In genomic region chr10:69317175-69318086, GRCh38 we compare ENCODE assay signal across 7 cellular contexts. TPM values are rescaled to one million over a fixed set of nuclear protein-coding genes. Genes with fewer than 3 reads are reported as not detected.
DNase-seq lines count a peak whose midpoint lies in the region; ATAC-seq and TF ChIP-seq lines count a peak whose summit lies in the region.

No MANE protein-coding gene starts in this region.

- no peak overlapping the region for H2BK15ac ChIP-seq in neuronal stem cell (ENCODE audit: low read length)

- H3K4me1 ChIP-seq in HEK293 (ENCODE audit: control insufficient read depth, insufficient read depth, low read length): 0 out of 2 replicates have a peak, but pooled peaks cover 3% of the 10 kb centered on the region
- peaks cover 39% of the 10 kb centered on the region for H3K4me1 ChIP-seq in PC-3 (ENCODE audit: insufficient read depth, low read length)
- H3K4me1 ChIP-seq in neuronal stem cell (ENCODE audit: control insufficient read depth in 2 of 2, insufficient read depth in 1 of 2, low read depth in 1 of 2, low read length in 2 of 2): peaks cover 7% of the 10 kb centered on the region in 2 donors

- H4K91ac ChIP-seq in neuronal stem cell (ENCODE audit: low read depth, low read length, poor library complexity): no peak overlapping the region

- no peak overlapping the region for H2BK120ac ChIP-seq in neuronal stem cell (ENCODE audit: low read depth, low read length)

- peak; percentile 39 for TF ChIP-seq POLR2A in GM18505 (IDR thresholded peaks at IDR 0.05; ENCODE audit: borderline replicate concordance, extremely low read depth, insufficient read depth, insufficient read length)

- H3K79me1 ChIP-seq in neuronal stem cell (ENCODE audit: low read depth, low read length): peaks cover 4% of the 10 kb centered on the region

- no peak overlapping the region for H3K4ac ChIP-seq in neuronal stem cell (ENCODE audit: low read length)

- H3K4me2 ChIP-seq in PC-3 (ENCODE audit: low read length) (peak overlapping the region; percentile 87), neuronal stem cell (ENCODE audit: insufficient read depth, low read length, poor library complexity, severe bottlenecking) (peak overlapping the region; percentile 95)

- H3K27ac ChIP-seq in HEK293 (ENCODE audit: extremely low read depth, low read depth, low read length) (peak overlapping the region; percentile 61; the same call in 1 of the 2 replicates), PC-3 (ENCODE audit: low read length) (peak overlapping the region; percentile 21), neuronal stem cell (replicated peaks; ENCODE audit: low read length) (no peak overlapping the region)

- H2AK5ac ChIP-seq in neuronal stem cell (ENCODE audit: low read depth, low read length): no peak overlapping the region

- peak overlapping the region; percentile 98 to 99 for H3K4me3 Mint-ChIP-seq in effector memory CD8-positive, alpha-beta T cell

- peaks cover 38% of the 10 kb centered on the region for H3K79me2 ChIP-seq in PC-3 (ENCODE audit: low read length)

- H3K9me2 ChIP-seq in PC-3 (replicated peaks; ENCODE audit: low read length): no peaks in the 10 kb centered on the region

- peak; percentile 82 for DNase-seq in PC-3
- DNase-seq in effector memory CD8-positive, alpha-beta T cell: no peak
- DNase-seq in neuronal stem cell (ENCODE audit: low spot score): no peak
- DNase-seq in A172 (ENCODE audit: low spot score): no peak
- DNase-seq in HPDE6-E6E7 (ENCODE audit: extremely low spot score): no peak

- H3K36me3 ChIP-seq in HEK293 (ENCODE audit: control insufficient read depth in 2 of 2, insufficient read depth in 1 of 2, low read length in 2 of 2): no peaks in the 10 kb centered on the region
- no peaks in the 10 kb centered on the region for H3K36me3 ChIP-seq in PC-3 (ENCODE audit: low read depth, low read length)
- no peaks in the 10 kb centered on the region for H3K36me3 ChIP-seq in neuronal stem cell (replicated peaks in 1 of 2; ENCODE audit: control insufficient read depth in 2 of 2, insufficient read depth in 2 of 2, low read length in 2 of 2)

- H3K9ac ChIP-seq in PC-3 (ENCODE audit: low read length) (peak overlapping the region; percentile 77), neuronal stem cell (ENCODE audit: low read depth, low read length, poor library complexity) (no peak overlapping the region)

- no peak overlapping the region for H2BK12ac ChIP-seq in neuronal stem cell (ENCODE audit: low read length)

- peak overlapping the region; percentile 98 for H4K8ac ChIP-seq in neuronal stem cell (ENCODE audit: low read depth, low read length)

- peaks cover 6% of the 10 kb centered on the region for H3K36me3 Mint-ChIP-seq in effector memory CD8-positive, alpha-beta T cell (ENCODE audit: insufficient read depth)

- peak overlapping the region; percentile 92 for H3K18ac ChIP-seq in neuronal stem cell (ENCODE audit: low read length)

- no peak for TF ChIP-seq CTCF in HEK293 (tag by site-specific recombination; IDR thresholded peaks at IDR 0.05)
- no peak for TF ChIP-seq CTCF in PC-3 (conservative IDR thresholded peaks at IDR 0.05; ENCODE audit: low read depth, low read length)

- peak overlapping the region; percentile 98 for H2AFZ ChIP-seq in PC-3 (ENCODE audit: low read length)
- H2AFZ ChIP-seq in neuronal stem cell (ENCODE audit: low read length): peak overlapping the region; percentile 99

- ATAC-seq in GM18505 (IDR thresholded peaks at IDR 0.05; ENCODE audit: unreplicated experiment) (no peak), PC-3 (no peak)
- ATAC-seq in effector memory CD8-positive, alpha-beta T cell (replicated peaks): no peak

- H3K4me1 Mint-ChIP-seq in effector memory CD8-positive, alpha-beta T cell (ENCODE audit: low read depth in 2 of 2): peaks cover 27 to 32% of the 10 kb centered on the region in 2 donors

- WGBS in neuronal stem cell (ENCODE audit: extremely low coverage in 2 of 2, insufficient read length in 2 of 2, insufficient replicate concordance in 1 of 2), 2 donors: no CpG with 5 or more reads among the region's 10 CpGs

- intact Hi-C loops in PC-3 (cut with micrococcal nuclease): loop anchor here (2.0 to 5.0 kb wide), 4 partner anchors 31 to 195 kb away; partner anchors contain the start of gene VPS26A

- no peaks in the 10 kb centered on the region for H3K27me3 ChIP-seq in PC-3 (ENCODE audit: low read length)
- peaks cover 0 to 37% (median 3%) of the 10 kb centered on the region in 3 experiments for H3K27me3 ChIP-seq in neuronal stem cell (ENCODE audit: control insufficient read depth in 3 of 3, insufficient read depth in 3 of 3, low read depth in 1 of 3, low read length in 3 of 3)

- TSS peak; percentile 52 for BruUV-seq in PC-3 (replicated peaks; lab: Mats Ljungman, UMichigan)

- no peaks in the 10 kb centered on the region for H3K9me3 Mint-ChIP-seq in effector memory CD8-positive, alpha-beta T cell

- H3K27me3 Mint-ChIP-seq in effector memory CD8-positive, alpha-beta T cell: no peaks in the 10 kb centered on the region

- no peak overlapping the region for H3K14ac ChIP-seq in neuronal stem cell (ENCODE audit: low read length)

- H3K27ac Mint-ChIP-seq in effector memory CD8-positive, alpha-beta T cell: peak overlapping the region; percentile 89 to 95

- no peak overlapping the region for H2BK5ac ChIP-seq in neuronal stem cell (ENCODE audit: low read length)

- POLR2A ChIA-PET in HEK293 (lab: Yijun Ruan, JAX): no interaction called here
- POLR2A ChIA-PET in PC-3 (lab: Charles Lee; ENCODE audit: unreplicated experiment): interaction anchor here (0.9 kb wide), 1 partner anchor 73 kb away, joined by 3 read pairs; no protein-coding TSS in a partner anchor

- H3K9me3 ChIP-seq in HEK293 (ENCODE audit: control insufficient read depth, insufficient read depth, low read depth, low read length) (no peaks in the 10 kb centered on the region), PC-3 (ENCODE audit: low read length) (no peaks in the 10 kb centered on the region), neuronal stem cell (replicated peaks in 1 of 2; ENCODE audit: control insufficient read depth in 2 of 2, insufficient read depth in 1 of 2, low read depth in 1 of 2, low read length in 2 of 2) (no peaks in the 10 kb centered on the region)

- peaks cover 6% of the 10 kb centered on the region for H3F3A ChIP-seq in PC-3 (ENCODE audit: low read length, unreplicated experiment)

- CTCF ChIA-PET in HEK293 (lab: Yijun Ruan, JAX): interaction anchor here (0.5 to 0.7 kb wide), 5 partner anchors 22 to 731 kb away, joined by 3 to 6 read pairs (median 3); no protein-coding TSS in a partner anchor
- CTCF ChIA-PET in PC-3 (lab: Charles Lee): interaction anchor here (0.7 to 1.1 kb wide), 4 partner anchors 16 to 75 kb away, joined by 3 read pairs; no protein-coding TSS in a partner anchor

- no peaks in the 10 kb centered on the region for H4K20me1 ChIP-seq in PC-3 (ENCODE audit: low read length)

- peak overlapping the region; percentile 83 for H3K23ac ChIP-seq in neuronal stem cell (ENCODE audit: low read depth, low read length, poor library complexity)

- peak overlapping the region; percentile 82 for H3K4me3 ChIP-seq in HEK293 (ENCODE audit: low read depth, low read length)
- H3K4me3 ChIP-seq in PC-3 (ENCODE audit: low read length): peak overlapping the region; percentile 89
- H3K4me3 ChIP-seq in neuronal stem cell (ENCODE audit: low read length in 2 of 2): peak overlapping the region; percentile 65 to 95

TF ChIP-seq in HEK293, 187 proteins besides CTCF, POLR2A, EP300 and RAD21 (continues in another document):
- TF ChIP-seq ZNF146 (tag by site-specific recombination; IDR thresholded peaks at IDR 0.05): no peak
- TF ChIP-seq SP2 (tag by site-specific recombination; IDR thresholded peaks at IDR 0.05): peak; percentile 34
- TF ChIP-seq PRDM2 (tag by site-specific recombination; IDR thresholded peaks at IDR 0.05; ENCODE audit: borderline replicate concordance): no peak
- peak; percentile 63; the same call in 1 of the 2 replicates for TF ChIP-seq SCRT2 (tag by site-specific recombination; IDR thresholded peaks at IDR 0.05)
- TF ChIP-seq REPIN1 (tag by site-specific recombination; IDR thresholded peaks at IDR 0.05; ENCODE audit: low read depth): no peak

RNA-seq across cellular contexts. Expression of gene HK1, which starts 39.1 kb away (rescaled TPM):
- total RNA-seq in PC-3 (2014; rRNA removed): 189 and 208 TPM in 2 replicates
- polyA plus RNA-seq in neuronal stem cell (2013, experiment 1 of 2): 26.2 TPM
- polyA plus RNA-seq in neuronal stem cell (2013, experiment 2 of 2): 26.0 TPM
- total RNA-seq in A172 (2014; rRNA removed; shearing (Covaris generic)): 128 and 152 TPM in 2 replicates
